10 cellular contexts compared by ENCODE assay signal in the genomic region with DNA sequence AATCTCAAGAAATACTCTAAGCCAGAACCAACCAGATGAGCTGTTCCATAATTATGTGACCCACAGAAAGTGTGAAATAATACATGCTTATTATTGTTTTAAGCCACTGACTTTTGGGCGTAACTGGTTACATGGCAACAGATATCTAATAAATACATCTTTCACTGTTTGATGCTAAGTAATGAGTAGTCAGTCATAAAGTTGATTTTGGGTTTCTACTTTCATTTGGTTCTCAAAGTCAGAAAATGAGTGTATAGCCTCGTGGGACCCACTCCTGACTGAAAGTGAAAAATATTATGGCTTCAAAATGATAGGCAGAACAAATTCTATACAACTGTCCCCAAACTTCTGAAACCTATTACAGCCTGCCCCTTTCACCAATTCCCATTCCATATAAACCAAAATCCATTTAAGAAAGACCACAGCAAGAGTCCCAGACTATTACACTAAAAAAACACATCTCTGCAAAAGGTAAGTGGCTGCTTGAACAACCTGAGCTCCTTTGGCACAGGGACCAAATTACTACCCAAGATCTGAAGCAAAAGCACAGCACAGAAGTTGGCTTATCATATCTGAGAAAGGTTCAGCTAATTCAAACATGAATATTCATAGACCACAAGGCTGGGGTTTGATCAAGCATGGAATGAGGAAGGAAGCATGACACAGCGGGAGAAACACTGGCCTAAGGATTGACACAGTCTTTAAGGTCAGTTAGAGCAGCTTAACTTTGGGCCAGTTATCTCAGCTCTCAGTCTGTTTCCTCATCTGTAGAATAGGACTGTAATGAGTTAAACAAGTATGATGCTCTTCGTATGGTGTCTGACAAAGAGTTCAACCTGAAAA.
A peak's percentile ranks its signal among the peaks of the same experiment; 100 is the strongest.
DNase-seq lines count a peak whose midpoint lies in the region; ATAC-seq, FAIRE-seq and TF ChIP-seq lines count a peak whose summit lies in the region.
"Had no signal": no experiment of that assay in that cellular context is flagged by ENCODE, and none has a peak within 500 bp of the region (broad histone marks: within the 10 kb centered on the region; RNA-seq: fewer than 3 reads in every experiment).

No MANE protein-coding gene starts in this region.

- no peak overlapping the region for H3K27ac ChIP-seq in keratinocyte (ENCODE audit: control insufficient read depth, insufficient read depth, low read length)

- TF ChIP-seq CTCF in keratinocyte (optimal IDR thresholded peaks at IDR 0.05 in 1 of 3, IDR thresholded peaks at IDR 0.05 in 1 of 3, conservative IDR thresholded peaks at IDR 0.05 in 1 of 3; ENCODE audit: extremely low read depth in 1 of 3, insufficient read depth in 2 of 3, low read length in 3 of 3) (no peak), foreskin fibroblast (IDR thresholded peaks at IDR 0.05; ENCODE audit: low read depth, low read length) (no peak)

- peak; percentile 48 for FAIRE-seq in keratinocyte (lab: Jason Lieb, UNC)
- FAIRE-seq: H1 had no signal

- H3K9me3 ChIP-seq in keratinocyte (ENCODE audit: control insufficient read depth, low read depth, low read length) (no peaks in the 10 kb centered on the region), MG63 (no peaks in the 10 kb centered on the region)

- H3K4me3 ChIP-seq in keratinocyte (ENCODE audit: control insufficient read depth in 2 of 3, extremely low read depth in 1 of 3, insufficient read depth in 2 of 3, low read depth in 1 of 3, low read length in 3 of 3): no peak overlapping the region
- no peak overlapping the region for H3K4me3 ChIP-seq in foreskin fibroblast (ENCODE audit: low read depth in 1 of 2, low read length in 2 of 2)
- no peak overlapping the region for H3K4me3 ChIP-seq in MG63

- H3K27ac Mint-ChIP-seq in activated T-helper 17 cell treated with anti-CD3 and anti-CD28 coated beads, Interleukin-2, amount 50 U/mL, for 72 hours: no peak overlapping the region
- H3K27ac Mint-ChIP-seq: activated CD4-positive, alpha-beta T cell treated with anti-CD3 and anti-CD28 coated beads, Interleukin-2, amount 10 ng/mL, durations not matched to agents 24 days and 14 days had no signal

- no peaks in the 10 kb centered on the region for H3K27me3 ChIP-seq in keratinocyte (ENCODE audit: control insufficient read depth, extremely low read depth, insufficient read depth, low read length)
- H3K27me3 ChIP-seq in MG63: no peaks in the 10 kb centered on the region

- H3K4me1 Mint-ChIP-seq in activated T-helper 17 cell treated with anti-CD3 and anti-CD28 coated beads, Interleukin-2, amount 50 U/mL, for 72 hours: no peaks in the 10 kb centered on the region
- H3K4me1 Mint-ChIP-seq: activated CD4-positive, alpha-beta T cell treated with anti-CD3 and anti-CD28 coated beads, Interleukin-2, amount 10 ng/mL, durations not matched to agents 24 days and 14 days had no signal

- no peaks in the 10 kb centered on the region for H4K20me1 ChIP-seq in keratinocyte (ENCODE audit: control insufficient read depth, extremely low read depth, insufficient read depth, low read length)

- no peaks in the 10 kb centered on the region for H3K4me1 ChIP-seq in keratinocyte (ENCODE audit: control insufficient read depth, extremely low read depth, insufficient read depth, low read length)

- ATAC-seq in GM18499 (IDR thresholded peaks at IDR 0.05; ENCODE audit: insufficient read depth, unreplicated experiment) (peak; percentile 46), GM21723 (IDR thresholded peaks at IDR 0.05; ENCODE audit: unreplicated experiment) (peak; percentile 53)
- no peak for ATAC-seq in activated T-helper 17 cell treated with anti-CD3 and anti-CD28 coated beads, Interleukin-2, amount 50 U/mL, for 72 hours (replicated peaks)

- H3K36me3 ChIP-seq in keratinocyte (ENCODE audit: control insufficient read depth in 2 of 2, extremely low read depth in 1 of 2, insufficient read depth in 2 of 2, low read length in 2 of 2) (peaks cover 10 to 22% of the 10 kb centered on the region in 2 experiments), MG63 (peaks cover 47% of the 10 kb centered on the region)

- DNase-seq in Kasumi-1 (lab: John Stamatoyannopoulos, UW): peak; percentile 83 to 87
- DNase-seq in keratinocyte (ENCODE audit: low read depth, low spot score): no peak
- no peak for DNase-seq in foreskin fibroblast
- no peak for DNase-seq in activated effector memory CD4-positive, alpha-beta T cell treated with Interleukin-2 at 50 U/mL for 16 hours
- no peak for DNase-seq in MG63
- DNase-seq: activated CD4-positive, alpha-beta T cell treated with anti-CD3 and anti-CD28 coated beads, Interleukin-2, amount 10 ng/mL, durations not matched to agents 24 days and 14 days had no signal

- H3K4me3 Mint-ChIP-seq in activated T-helper 17 cell treated with anti-CD3 and anti-CD28 coated beads, Interleukin-2, amount 50 U/mL, for 72 hours: no peak overlapping the region
- H3K4me3 Mint-ChIP-seq: activated CD4-positive, alpha-beta T cell treated with anti-CD3 and anti-CD28 coated beads, Interleukin-2, amount 10 ng/mL, durations not matched to agents 24 days and 14 days had no signal

- no peaks in the 10 kb centered on the region for H3K79me2 ChIP-seq in keratinocyte (ENCODE audit: control insufficient read depth, insufficient read depth, low read length)

- H2AFZ ChIP-seq in keratinocyte (ENCODE audit: control insufficient read depth, low read length): no peak overlapping the region

- H3K36me3 Mint-ChIP-seq in activated T-helper 17 cell treated with anti-CD3 and anti-CD28 coated beads, Interleukin-2, amount 50 U/mL, for 72 hours (ENCODE audit: low read depth): no peaks in the 10 kb centered on the region

- no peaks in the 10 kb centered on the region for H3K9me3 Mint-ChIP-seq in activated T-helper 17 cell treated with anti-CD3 and anti-CD28 coated beads, Interleukin-2, amount 50 U/mL, for 72 hours

- H3K9ac ChIP-seq in keratinocyte (ENCODE audit: control insufficient read depth, extremely low read depth, insufficient read depth, low read length): no peak overlapping the region

- H3K27me3 Mint-ChIP-seq in activated T-helper 17 cell treated with anti-CD3 and anti-CD28 coated beads, Interleukin-2, amount 50 U/mL, for 72 hours: peaks cover 8% of the 10 kb centered on the region
- H3K27me3 Mint-ChIP-seq: activated CD4-positive, alpha-beta T cell treated with anti-CD3 and anti-CD28 coated beads, Interleukin-2, amount 10 ng/mL, durations not matched to agents 24 days and 14 days had no signal

- H3K4me2 ChIP-seq in keratinocyte (ENCODE audit: control insufficient read depth, extremely low read depth, insufficient read depth, low read depth, low read length): no peak overlapping the region

- dilution Hi-C loops in keratinocyte (cut with MboI; ENCODE audit: extremely low pct_ligation_motif_present, low sequenced_read_pairs): no loop called here

- no peaks in the 10 kb centered on the region for H3K9me1 ChIP-seq in keratinocyte (ENCODE audit: control insufficient read depth, extremely low read depth, insufficient read depth, low read length)

Comparison
In these comparisons a context has a peak if more than half of its experiments do, and no peak if none do; other contexts are left out.
1. DNase-seq: peak in Kasumi-1 (2 of 2); none in keratinocyte (single experiment), foreskin fibroblast (0 of 2), activated effector memory CD4-positive, alpha-beta T cell treated with Interleukin-2 at 50 U/mL for 16 hours (single experiment) and MG63 (single experiment).